Comparison of ENCODE assay signal across 14 cellular contexts in genomic region chrX:20906571-20906970, GRCh38.
"Had no signal": no experiment of that assay in that cellular context is flagged by ENCODE, and none has a peak within 500 bp of the region (broad histone marks: within the 10 kb centered on the region; RNA-seq: fewer than 3 reads in every experiment).

No MANE protein-coding gene starts in this region.

- H3K4me1 Mint-ChIP-seq: activated CD4-positive, alpha-beta memory T cell treated with anti-CD3 and anti-CD28 coated beads, Interleukin-2, amount 10 ng/mL, durations not matched to agents 7 days and 5 days; activated CD4-positive, alpha-beta T cell treated with anti-CD3 and anti-CD28 coated beads for 36 hours; nephron progenitor cell had no signal

- H3K36me3 ChIP-seq: esophagus muscularis mucosa, heart left ventricle, sigmoid colon, upper lobe of left lung, WERI-Rb-1 had no signal

- H3K27ac ChIP-seq: esophagus muscularis mucosa, heart left ventricle, sigmoid colon, upper lobe of left lung, WERI-Rb-1 had no signal

- H3K4me3 ChIP-seq: esophagus muscularis mucosa, heart left ventricle, sigmoid colon, upper lobe of left lung had no signal

- DNase-seq: activated CD4-positive, alpha-beta memory T cell treated with anti-CD3 and anti-CD28 coated beads, Interleukin-2, amount 10 ng/mL, durations not matched to agents 7 days and 5 days; activated CD4-positive, alpha-beta T cell treated with anti-CD3 and anti-CD28 coated beads for 36 hours; activated gamma-delta T cell treated with Interleukin-2 at 50 U/mL for 16 hours; activated T-cell treated with anti-CD3 and anti-CD28 coated beads, Interleukin-2, amount 50 U/mL, for 48 hours; heart left ventricle; nephron progenitor cell; sigmoid colon; stimulated activated CD4-positive, alpha-beta T cell treated with anti-CD3 and anti-CD28 coated beads, Interleukin-2, amount 100 ng/mL, for 48 hours; stimulated activated naive CD4-positive, alpha-beta T cell treated with Interleukin-2 at 50 U/mL for 16 hours; T-helper 9 cell; upper lobe of left lung; WERI-Rb-1 had no signal

- H3K4me3 Mint-ChIP-seq: activated CD4-positive, alpha-beta memory T cell treated with anti-CD3 and anti-CD28 coated beads, Interleukin-2, amount 10 ng/mL, durations not matched to agents 7 days and 5 days; activated CD4-positive, alpha-beta T cell treated with anti-CD3 and anti-CD28 coated beads for 36 hours; nephron progenitor cell had no signal

- H3K4me1 ChIP-seq: esophagus muscularis mucosa, heart left ventricle, sigmoid colon, upper lobe of left lung had no signal

- H3K27me3 ChIP-seq: esophagus muscularis mucosa, heart left ventricle, sigmoid colon, upper lobe of left lung had no signal

- H3K27ac Mint-ChIP-seq: activated CD4-positive, alpha-beta memory T cell treated with anti-CD3 and anti-CD28 coated beads, Interleukin-2, amount 10 ng/mL, durations not matched to agents 7 days and 5 days; activated CD4-positive, alpha-beta T cell treated with anti-CD3 and anti-CD28 coated beads for 36 hours; nephron progenitor cell had no signal

- H3K9me3 Mint-ChIP-seq: activated CD4-positive, alpha-beta memory T cell treated with anti-CD3 and anti-CD28 coated beads, Interleukin-2, amount 10 ng/mL, durations not matched to agents 7 days and 5 days had no signal

- H3K27me3 Mint-ChIP-seq: activated CD4-positive, alpha-beta memory T cell treated with anti-CD3 and anti-CD28 coated beads, Interleukin-2, amount 10 ng/mL, durations not matched to agents 7 days and 5 days had no signal

- H3K9me3 ChIP-seq: esophagus muscularis mucosa, sigmoid colon, upper lobe of left lung had no signal

- ATAC-seq: activated CD4-positive, alpha-beta T cell treated with anti-CD3 and anti-CD28 coated beads for 36 hours; heart left ventricle; left lobe of liver had no signal
